Comparison of ENCODE assay signal across 1 cellular context in the genomic region with DNA sequence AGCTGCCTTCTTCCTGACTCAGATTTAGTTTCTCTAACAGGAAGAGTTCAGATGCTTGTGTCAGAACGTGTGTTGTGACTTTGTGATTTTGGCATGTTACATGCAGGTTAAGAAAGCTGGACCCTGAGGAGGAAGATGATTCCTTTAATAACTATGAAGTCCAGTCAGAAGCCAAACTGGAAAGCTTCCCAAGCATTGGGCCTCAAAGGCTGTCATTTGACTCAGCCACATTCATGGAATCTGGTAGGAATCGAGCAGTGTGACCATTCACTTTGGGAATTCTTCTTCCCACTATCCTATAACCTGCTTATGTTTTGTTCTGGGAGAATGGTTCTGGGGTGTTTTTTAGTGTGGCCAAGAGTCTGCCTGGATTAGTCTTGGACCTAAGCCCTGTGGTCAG.
A peak's percentile ranks its signal among the peaks of the same experiment; 100 is the strongest.
TF ChIP-seq lines count a peak whose summit lies in the region.

No MANE protein-coding gene starts in this region.

TF ChIP-seq in endothelial cell of umbilical vein, 7 proteins besides CTCF, POLR2A, EP300 and RAD21:
- TF ChIP-seq FOS (IDR thresholded peaks at IDR 0.05; ENCODE audit: borderline replicate concordance, insufficient read depth, low read length) (peak; percentile 72), MYC (IDR thresholded peaks at IDR 0.05; ENCODE audit: low read depth, low read length) (no peak), EZH2 (IDR thresholded peaks at IDR 0.05; ENCODE audit: borderline replicate concordance, low read depth, low read length, severe bottlenecking) (no peak)
